In genomic region chr17:59330314-59330942, GRCh38 we compare ENCODE assay signal across 8 cellular contexts.
DNase-seq lines count a peak whose midpoint lies in the region; ATAC-seq and TF ChIP-seq lines count a peak whose summit lies in the region.

No MANE protein-coding gene starts in this region.

- H3K27me3 Mint-ChIP-seq in effector memory CD8-positive, alpha-beta T cell = no peaks in the 10 kb centered on the region

- peak overlapping the region; percentile 46 to 73 for H3K4me3 Mint-ChIP-seq in effector memory CD8-positive, alpha-beta T cell

- in situ Hi-C loops in GM13976 (cut with MboI; ENCODE audit: low sequenced_read_pairs, unreplicated experiment) = no loop called here

- peaks cover 0 to 4% of the 10 kb centered on the region in 2 donors for H3K36me3 ChIP-seq in muscle layer of duodenum (ENCODE audit: control insufficient read depth in 1 of 2, insufficient read depth in 2 of 2, low read length in 2 of 2)

- peak overlapping the region; percentile 49 to 87 for H3K27ac Mint-ChIP-seq in effector memory CD8-positive, alpha-beta T cell

- H3K4me1 Mint-ChIP-seq in effector memory CD8-positive, alpha-beta T cell (ENCODE audit: low read depth in 2 of 2) = peaks cover 35 to 47% of the 10 kb centered on the region in 2 donors

- peaks cover 25 to 41% of the 10 kb centered on the region in 2 donors for H3K4me1 ChIP-seq in muscle layer of duodenum (ENCODE audit: control insufficient read depth in 1 of 2, insufficient read depth in 2 of 2, low read length in 2 of 2)

- peak overlapping the region; percentile 22 to 35 for H3K4me3 ChIP-seq in muscle layer of duodenum (ENCODE audit: low read depth in 1 of 2, low read length in 2 of 2)

- TF ChIP-seq CTCF in GM13976 (IDR thresholded peaks at IDR 0.05; ENCODE audit: borderline replicate concordance, control extremely low read depth, extremely low read depth, insufficient read depth, missing control alignments) = no peak

- ATAC-seq in effector memory CD8-positive, alpha-beta T cell (replicated peaks) = no peak

- peak overlapping the region; percentile 83 for H3K27ac ChIP-seq in muscle layer of duodenum (ENCODE audit: low read length)

- DNase-seq in COLO668 (lab: John Stamatoyannopoulos, UW; ENCODE audit: unreplicated experiment) = peak; percentile 52
- peak; percentile 48 to 76 for DNase-seq in NCI-H526 (lab: John Stamatoyannopoulos, UW)
- no peak for DNase-seq in effector memory CD8-positive, alpha-beta T cell
- DNase-seq in GM13976 (ENCODE audit: low spot score) = no peak
- no peak for DNase-seq in NCI-H2081 treated with DMSO at 0.1 percent for 48 hours (lab: John Stamatoyannopoulos, UW)
- DNase-seq in stimulated activated CD4-positive, alpha-beta T cell treated with anti-CD3 and anti-CD28 coated beads, Interleukin-12 subunit alpha, Interleukin-12 subunit beta, amount 100 ng/mL, for 4 hours = no peak
- no peak for DNase-seq in SIG-M5 treated with dmso at 0.1 percent for 504 hours (lab: John Stamatoyannopoulos, UW; ENCODE audit: unreplicated experiment)

- H3K27me3 ChIP-seq in muscle layer of duodenum (ENCODE audit: low read depth, low read length) = no peaks in the 10 kb centered on the region

- no peaks in the 10 kb centered on the region for H3K9me3 Mint-ChIP-seq in effector memory CD8-positive, alpha-beta T cell

- peaks cover 4% of the 10 kb centered on the region for H3K36me3 Mint-ChIP-seq in effector memory CD8-positive, alpha-beta T cell (ENCODE audit: insufficient read depth)

- H3K9me3 ChIP-seq in muscle layer of duodenum (ENCODE audit: control insufficient read depth in 1 of 2, low read length in 2 of 2) = no peaks in the 10 kb centered on the region

Comparison
In these comparisons a context has a peak if more than half of its experiments do, and no peak if none do; other contexts are left out.
1. DNase-seq: peak in COLO668 (single experiment) and NCI-H526 (2 of 2); none in effector memory CD8-positive, alpha-beta T cell (0 of 3), GM13976 (single experiment), NCI-H2081 treated with DMSO at 0.1 percent for 48 hours (single experiment), stimulated activated CD4-positive, alpha-beta T cell treated with anti-CD3 and anti-CD28 coated beads, Interleukin-12 subunit alpha, Interleukin-12 subunit beta, amount 100 ng/mL, for 4 hours (single experiment) and SIG-M5 treated with dmso at 0.1 percent for 504 hours (single experiment).